In the genomic region with DNA sequence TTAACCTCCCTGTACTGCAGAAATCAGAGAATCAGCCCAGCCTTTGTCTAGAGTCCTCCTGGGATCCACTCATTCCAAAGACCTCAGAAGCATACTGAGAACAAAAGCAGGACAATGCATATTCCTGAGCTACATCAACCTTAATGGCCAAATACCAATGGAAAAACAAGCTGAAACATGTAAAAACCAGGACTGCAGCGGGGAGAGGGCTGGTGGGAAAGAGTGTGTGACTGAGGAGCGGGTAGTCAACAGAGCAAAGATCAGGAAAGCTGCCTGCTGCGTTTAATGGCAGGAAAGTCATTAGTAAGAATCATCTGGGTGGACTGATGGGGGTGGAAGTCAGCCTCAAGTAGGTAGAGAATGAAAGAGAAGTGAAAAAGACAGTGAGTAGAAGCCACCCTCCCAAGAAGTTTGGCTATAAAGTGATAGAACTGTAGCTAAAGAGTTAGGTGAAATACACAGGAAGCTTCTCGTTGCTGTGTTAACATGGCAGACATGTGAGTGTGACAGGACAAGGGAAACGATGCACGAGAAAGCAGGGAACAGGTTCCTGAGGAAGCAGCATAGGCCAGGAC, we compare ENCODE assay signal across 30 cellular contexts.
A peak's percentile ranks its signal among the peaks of the same experiment; 100 is the strongest.
DNase-seq lines count a peak whose midpoint lies in the region; ATAC-seq and TF ChIP-seq lines count a peak whose summit lies in the region.
"Had no signal": no experiment of that assay in that cellular context is flagged by ENCODE, and none has a peak within 500 bp of the region (broad histone marks: within the 10 kb centered on the region; RNA-seq: fewer than 3 reads in every experiment).

No MANE protein-coding gene starts in this region.

- no peak overlapping the region for H3K14ac ChIP-seq in neuronal stem cell (ENCODE audit: low read length)

- ATAC-seq in Right ventricle myocardium superior (ENCODE audit: poor library complexity), result peak; percentile 4
- peak; percentile 57 for ATAC-seq in HG03432 (IDR thresholded peaks at IDR 0.05; ENCODE audit: unreplicated experiment)
- ATAC-seq in HG02852 (IDR thresholded peaks at IDR 0.05; ENCODE audit: unreplicated experiment), result no peak
- ATAC-seq: SK-N-SH treated with all-trans-retinoic acid at 6 μM for 48 hours; stimulated activated naive CD8-positive, alpha-beta T cell treated with anti-CD3 and anti-CD28 coated beads, Interleukin-15, amount 100 ng/mL, for 72 hours had no signal

- H3K9me3 ChIP-seq in neuronal stem cell (replicated peaks in 1 of 2; ENCODE audit: control insufficient read depth in 2 of 2, insufficient read depth in 1 of 2, low read depth in 1 of 2, low read length in 2 of 2), result no peaks in the 10 kb centered on the region
- H3K9me3 ChIP-seq: breast epithelium, colonic mucosa had no signal

- H3K18ac ChIP-seq in neuronal stem cell (ENCODE audit: low read length), result peak overlapping the region; percentile 79

- no peak for TF ChIP-seq CTCF in brain (conservative IDR thresholded peaks at IDR 0.05)
- no peak for TF ChIP-seq CTCF in RWPE1 (conservative IDR thresholded peaks at IDR 0.05; ENCODE audit: low read depth)

- H2BK5ac ChIP-seq in neuronal stem cell (ENCODE audit: low read length), result no peak overlapping the region

- no peaks in the 10 kb centered on the region for H3K9me3 Mint-ChIP-seq in brain
- H3K9me3 Mint-ChIP-seq: activated CD4-positive, alpha-beta T cell treated with anti-CD3 and anti-CD28 coated beads, Interleukin-2, amount 10 ng/mL, durations not matched to agents 24 days and 14 days; stimulated activated naive CD8-positive, alpha-beta T cell treated with anti-CD3 and anti-CD28 coated beads, Interleukin-15, amount 100 ng/mL, for 72 hours; T-helper 2 cell treated with Interferon-gamma antibody and Interleukin-4, amounts not matched to agents 5 μg/mL and 100 μg/mL, for 36 hours had no signal

- no peak overlapping the region for H3K23ac ChIP-seq in neuronal stem cell (ENCODE audit: low read depth, low read length, poor library complexity)

- DNase-seq in Right ventricle myocardium superior, result no peak
- no peak for DNase-seq in cardiac septum (ENCODE audit: low spot score)
- no peak for DNase-seq in neuronal stem cell (ENCODE audit: low spot score)
- no peak for DNase-seq in activated CD4-positive, alpha-beta T cell treated with anti-CD3 and anti-CD28 coated beads for 1 hour
- DNase-seq in RWPE1 (ENCODE audit: low spot score), result no peak
- DNase-seq: activated CD4-positive, alpha-beta T cell treated with anti-CD3 and anti-CD28 coated beads, Interleukin-2, amount 10 ng/mL, durations not matched to agents 24 days and 14 days; activated naive CD4-positive, alpha-beta T cell; activated T-cell treated with anti-CD3 and anti-CD28 coated beads, Interleukin-2, amount 50 U/mL, for 1 hour; amniotic stem cell; Calu3; colonic mucosa; DMS79 treated with DMSO at 0.1 percent for 48 hours; effector memory CD4-positive, alpha-beta T cell; erythroblast; GF-D8; HCEC 1CT; KBM-7; NCI-H1105 treated with DMSO at 0.1 percent for 48 hours; NCI-H2081; NCI-H446 treated with DMSO at 0.1 percent for 48 hours; NCI-H82; nucleus accumbens; stimulated activated naive CD8-positive, alpha-beta T cell treated with anti-CD3 and anti-CD28 coated beads, Interleukin-15, amount 100 ng/mL, for 72 hours had no signal

- no peak overlapping the region for H2BK15ac ChIP-seq in neuronal stem cell (ENCODE audit: low read length)

- no peak overlapping the region for H3K4me2 ChIP-seq in neuronal stem cell (ENCODE audit: insufficient read depth, low read length, poor library complexity, severe bottlenecking)

- H2BK120ac ChIP-seq in neuronal stem cell (ENCODE audit: low read depth, low read length), result no peak overlapping the region

- no peak overlapping the region for H3K4me3 ChIP-seq in neuronal stem cell (ENCODE audit: low read length in 2 of 2)
- H3K4me3 ChIP-seq: breast epithelium, colonic mucosa, skin epidermis had no signal

- POLR2A ChIA-PET in RWPE1 (lab: Yijun Ruan, JAX; ENCODE audit: low non-redundant PET), result no interaction called here

- peak overlapping the region in 3 of 5 experiments; percentile 3 to 87 (median 7) for H3K27ac Mint-ChIP-seq in brain
- H3K27ac Mint-ChIP-seq: activated CD4-positive, alpha-beta T cell treated with anti-CD3 and anti-CD28 coated beads, Interleukin-2, amount 10 ng/mL, durations not matched to agents 24 days and 14 days; T-helper 2 cell treated with Interferon-gamma antibody and Interleukin-4, amounts not matched to agents 5 μg/mL and 100 μg/mL, for 36 hours had no signal

- H3K36me3 Mint-ChIP-seq in brain, result peaks cover 32% of the 10 kb centered on the region

- no peak overlapping the region for H2AK5ac ChIP-seq in neuronal stem cell (ENCODE audit: low read depth, low read length)

- no peak overlapping the region for H3K4ac ChIP-seq in neuronal stem cell (ENCODE audit: low read length)

- H3K4me1 ChIP-seq in neuronal stem cell (ENCODE audit: control insufficient read depth in 2 of 2, insufficient read depth in 1 of 2, low read depth in 1 of 2, low read length in 2 of 2), result peaks cover 2 to 9% of the 10 kb centered on the region in 2 donors
- H3K4me1 ChIP-seq: breast epithelium, colonic mucosa had no signal

- CTCF ChIA-PET in RWPE1 (lab: Yijun Ruan, JAX), result interaction anchor here (0.6 kb wide), 1 partner anchor 194 kb away, joined by 4 read pairs; no protein-coding TSS in a partner anchor

- H3K27me3 ChIP-seq in neuronal stem cell (ENCODE audit: control insufficient read depth in 3 of 3, insufficient read depth in 3 of 3, low read depth in 1 of 3, low read length in 3 of 3), result no peaks in the 10 kb centered on the region
- H3K27me3 ChIP-seq: breast epithelium, colonic mucosa had no signal

- no peak overlapping the region for H3K27ac ChIP-seq in neuronal stem cell (replicated peaks; ENCODE audit: low read length)
- H3K27ac ChIP-seq in RWPE1, result no peak overlapping the region
- H3K27ac ChIP-seq: breast epithelium, colonic mucosa, skin epidermis had no signal

- H3K4me1 Mint-ChIP-seq in brain, result peaks cover 25% of the 10 kb centered on the region

- WGBS in neuronal stem cell (ENCODE audit: extremely low coverage in 2 of 2, insufficient read length in 2 of 2, insufficient replicate concordance in 1 of 2), 2 donors, result no CpG with 5 or more reads among the region's 6 CpGs

- no peak overlapping the region for H2AFZ ChIP-seq in neuronal stem cell (ENCODE audit: low read length)

- intact Hi-C loops in Right ventricle myocardium superior (cut with DNase I) (no loop called here), cardiac septum (cut with DNase I) (no loop called here)

- H3K4me3 Mint-ChIP-seq in brain, result no peak overlapping the region
- H3K4me3 Mint-ChIP-seq: activated CD4-positive, alpha-beta T cell treated with anti-CD3 and anti-CD28 coated beads, Interleukin-2, amount 10 ng/mL, durations not matched to agents 24 days and 14 days; stimulated activated naive CD8-positive, alpha-beta T cell treated with anti-CD3 and anti-CD28 coated beads, Interleukin-15, amount 100 ng/mL, for 72 hours; T-helper 2 cell treated with Interferon-gamma antibody and Interleukin-4, amounts not matched to agents 5 μg/mL and 100 μg/mL, for 36 hours had no signal

- H2BK12ac ChIP-seq in neuronal stem cell (ENCODE audit: low read length), result no peak overlapping the region

- H3K27me3 Mint-ChIP-seq in brain, result peaks cover 4% of the 10 kb centered on the region
- H3K27me3 Mint-ChIP-seq: activated CD4-positive, alpha-beta T cell treated with anti-CD3 and anti-CD28 coated beads, Interleukin-2, amount 10 ng/mL, durations not matched to agents 24 days and 14 days; stimulated activated naive CD8-positive, alpha-beta T cell treated with anti-CD3 and anti-CD28 coated beads, Interleukin-15, amount 100 ng/mL, for 72 hours had no signal

- H3K9ac ChIP-seq in neuronal stem cell (ENCODE audit: low read depth, low read length, poor library complexity), result no peak overlapping the region

- no peaks in the 10 kb centered on the region for H3K79me1 ChIP-seq in neuronal stem cell (ENCODE audit: low read depth, low read length)

- peaks cover 0 to 11% of the 10 kb centered on the region in 2 donors for H3K36me3 ChIP-seq in neuronal stem cell (replicated peaks in 1 of 2; ENCODE audit: control insufficient read depth in 2 of 2, insufficient read depth in 2 of 2, low read length in 2 of 2)
- H3K36me3 ChIP-seq: breast epithelium, colonic mucosa had no signal

- no peak overlapping the region for H4K91ac ChIP-seq in neuronal stem cell (ENCODE audit: low read depth, low read length, poor library complexity)

- no peak overlapping the region for H4K8ac ChIP-seq in neuronal stem cell (ENCODE audit: low read depth, low read length)
